15 cellular contexts compared by ENCODE assay signal in genomic region chr5:154342963-154343362, GRCh38.
DNase-seq lines count a peak whose midpoint lies in the region; ATAC-seq and TF ChIP-seq lines count a peak whose summit lies in the region.
"Had no signal": no experiment of that assay in that cellular context is flagged by ENCODE, and none has a peak within 500 bp of the region (broad histone marks: within the 10 kb centered on the region; RNA-seq: fewer than 3 reads in every experiment).

No MANE protein-coding gene starts in this region.

- no peak overlapping the region for H3K4me2 ChIP-seq in PC-9

- H3K27ac Mint-ChIP-seq in HFFc6, result 0 out of 2 replicates have a peak overlapping the region, but pooled peaks have one; percentile 18
- peak overlapping the region; percentile 78 for H3K27ac Mint-ChIP-seq in mesothelial cell of epicardium
- peak overlapping the region; percentile 8 for H3K27ac Mint-ChIP-seq in stimulated activated effector memory CD8-positive, alpha-beta T cell treated with anti-CD3 and anti-CD28 coated beads, Interleukin-12 subunit alpha, Interleukin-12 subunit beta, amount 100 ng/mL, for 72 hours

- H3K9me3 ChIP-seq in PC-9 (ENCODE audit: insufficient read depth, low read depth), result no peaks in the 10 kb centered on the region
- H3K9me3 ChIP-seq in gastrocnemius medialis, result no peaks in the 10 kb centered on the region
- H3K9me3 ChIP-seq: HAP-1 had no signal

- H3K4me1 ChIP-seq in PC-9 (replicated peaks; ENCODE audit: insufficient read depth) (no peaks in the 10 kb centered on the region), gastrocnemius medialis (no peaks in the 10 kb centered on the region)

- no peaks in the 10 kb centered on the region for H3K9me3 Mint-ChIP-seq in HFFc6
- no peaks in the 10 kb centered on the region for H3K9me3 Mint-ChIP-seq in mesothelial cell of epicardium
- no peaks in the 10 kb centered on the region for H3K9me3 Mint-ChIP-seq in stimulated activated effector memory CD8-positive, alpha-beta T cell treated with anti-CD3 and anti-CD28 coated beads, Interleukin-12 subunit alpha, Interleukin-12 subunit beta, amount 100 ng/mL, for 72 hours
- H3K9me3 Mint-ChIP-seq: CD4-positive, alpha-beta memory T cell had no signal

- BruUV-seq in PC-9 (replicated peaks; lab: Mats Ljungman, UMichigan), result no TSS peak

- H3K4me1 Mint-ChIP-seq in HFFc6 (ENCODE audit: low read depth), result peaks cover 4% of the 10 kb centered on the region; the same call in 1 of the 2 replicates
- H3K4me1 Mint-ChIP-seq in mesothelial cell of epicardium, result peaks cover 28% of the 10 kb centered on the region
- H3K4me1 Mint-ChIP-seq in stimulated activated effector memory CD8-positive, alpha-beta T cell treated with anti-CD3 and anti-CD28 coated beads, Interleukin-12 subunit alpha, Interleukin-12 subunit beta, amount 100 ng/mL, for 72 hours, result peaks cover 19% of the 10 kb centered on the region

- H3K27me3 ChIP-seq in PC-9 (ENCODE audit: insufficient read depth, low read depth) (no peaks in the 10 kb centered on the region), gastrocnemius medialis (no peaks in the 10 kb centered on the region)

- in situ Hi-C loops in gastrocnemius medialis (cut with MboI; ENCODE audit: low sequenced_read_pairs in 4 of 4), result no loop called here

- H3K4me3 ChIP-seq in PC-9 (no peak overlapping the region), gastrocnemius medialis (no peak overlapping the region)
- H3K4me3 ChIP-seq: HAP-1 had no signal

- 0 out of 2 replicates have a peak, but pooled peaks cover 6% of the 10 kb centered on the region for H3F3A ChIP-seq in PC-9 (ENCODE audit: insufficient read depth, low read depth)

- intact Hi-C loops in PC-9 (cut with micrococcal nuclease; ENCODE audit: unreplicated experiment), result no loop called here
- intact Hi-C loops in gastrocnemius medialis (cut with DNase I; ENCODE audit: low total_unique reads), result no loop called here

- H3K27me3 Mint-ChIP-seq in HFFc6 (ENCODE audit: insufficient read depth) (no peaks in the 10 kb centered on the region), mesothelial cell of epicardium (ENCODE audit: low read depth) (no peaks in the 10 kb centered on the region)
- H3K27me3 Mint-ChIP-seq: CD4-positive, alpha-beta memory T cell had no signal

- peaks cover 3% of the 10 kb centered on the region; the same call in 1 of the 2 replicates for H3K36me3 ChIP-seq in PC-9 (ENCODE audit: low read depth)
- no peaks in the 10 kb centered on the region for H3K36me3 ChIP-seq in gastrocnemius medialis
- H3K36me3 ChIP-seq: HAP-1 had no signal

- H3K4me3 Mint-ChIP-seq in HFFc6, result no peak overlapping the region
- H3K4me3 Mint-ChIP-seq in mesothelial cell of epicardium, result no peak overlapping the region
- no peak overlapping the region for H3K4me3 Mint-ChIP-seq in stimulated activated effector memory CD8-positive, alpha-beta T cell treated with anti-CD3 and anti-CD28 coated beads, Interleukin-12 subunit alpha, Interleukin-12 subunit beta, amount 100 ng/mL, for 72 hours
- H3K4me3 Mint-ChIP-seq: CD4-positive, alpha-beta memory T cell had no signal

- DNase-seq in HFFc6 (no peak), mesothelial cell of epicardium (ENCODE audit: low spot score in 2 of 2, unreplicated experiment in 2 of 2) (no peak), PC-9 (no peak), gastrocnemius medialis (no peak)
- DNase-seq in stimulated activated effector memory CD8-positive, alpha-beta T cell treated with anti-CD3 and anti-CD28 coated beads, Interleukin-12 subunit alpha, Interleukin-12 subunit beta, amount 100 ng/mL, for 72 hours (ENCODE audit: low spot score in 2 of 2), result no peak
- DNase-seq: C1 segment of cervical spinal cord; Calu3; CD4-positive, alpha-beta memory T cell; COR-L47; DMS53; DMS79 treated with DMSO at 0.1 percent for 48 hours; GF-D8; GOT3 had no signal

- TF ChIP-seq POLR2A in gastrocnemius medialis (IDR thresholded peaks at IDR 0.05), result no peak

- H4K20me1 ChIP-seq in PC-9 (ENCODE audit: insufficient read depth), result no peaks in the 10 kb centered on the region

- H3K9me2 ChIP-seq in PC-9 (ENCODE audit: insufficient read depth), result no peaks in the 10 kb centered on the region

- no peak overlapping the region for H2AFZ ChIP-seq in PC-9

- H3K27ac ChIP-seq in PC-9 (no peak overlapping the region), gastrocnemius medialis (no peak overlapping the region)

- H3K79me2 ChIP-seq in PC-9 (ENCODE audit: low read depth), result 0 out of 2 replicates have a peak, but pooled peaks cover 5% of the 10 kb centered on the region

- no peak for TF ChIP-seq CTCF in HFFc6 (IDR thresholded peaks at IDR 0.05)
- no peak for TF ChIP-seq CTCF in mesothelial cell of epicardium (IDR thresholded peaks at IDR 0.05; ENCODE audit: unreplicated experiment)
- no peak for TF ChIP-seq CTCF in PC-9 (conservative IDR thresholded peaks at IDR 0.05)
- TF ChIP-seq CTCF in gastrocnemius medialis (IDR thresholded peaks at IDR 0.05 in 4 of 5, conservative IDR thresholded peaks at IDR 0.05 in 1 of 5), result no peak

- ATAC-seq in stimulated activated effector memory CD8-positive, alpha-beta T cell treated with anti-CD3 and anti-CD28 coated beads, Interleukin-12 subunit alpha, Interleukin-12 subunit beta, amount 100 ng/mL, for 72 hours, result no peak
- ATAC-seq in HG03432 (IDR thresholded peaks at IDR 0.05; ENCODE audit: unreplicated experiment) (no peak), gastrocnemius medialis (no peak)

- POLR2A ChIA-PET in PC-9 (lab: Charles Lee; ENCODE audit: unreplicated experiment), result no interaction called here

- CTCF ChIA-PET in PC-9 (lab: Charles Lee), result no interaction called here

- H3K36me3 Mint-ChIP-seq in HFFc6 (ENCODE audit: low read depth), result peaks cover 17% of the 10 kb centered on the region
- no peaks in the 10 kb centered on the region for H3K36me3 Mint-ChIP-seq in mesothelial cell of epicardium
- H3K36me3 Mint-ChIP-seq in stimulated activated effector memory CD8-positive, alpha-beta T cell treated with anti-CD3 and anti-CD28 coated beads, Interleukin-12 subunit alpha, Interleukin-12 subunit beta, amount 100 ng/mL, for 72 hours, result peaks cover 23% of the 10 kb centered on the region

Comparison
In these comparisons a context has a peak if more than half of its experiments do, and no peak if none do; other contexts are left out.
1. H3K27ac Mint-ChIP-seq: peak in every context shown above with its lines; median percentile 78 in mesothelial cell of epicardium; 18 in HFFc6; 8 in stimulated activated effector memory CD8-positive, alpha-beta T cell treated with anti-CD3 and anti-CD28 coated beads, Interleukin-12 subunit alpha, Interleukin-12 subunit beta, amount 100 ng/mL, for 72 hours.